ENCODE assay signal across 27 cellular contexts in the genomic region with DNA sequence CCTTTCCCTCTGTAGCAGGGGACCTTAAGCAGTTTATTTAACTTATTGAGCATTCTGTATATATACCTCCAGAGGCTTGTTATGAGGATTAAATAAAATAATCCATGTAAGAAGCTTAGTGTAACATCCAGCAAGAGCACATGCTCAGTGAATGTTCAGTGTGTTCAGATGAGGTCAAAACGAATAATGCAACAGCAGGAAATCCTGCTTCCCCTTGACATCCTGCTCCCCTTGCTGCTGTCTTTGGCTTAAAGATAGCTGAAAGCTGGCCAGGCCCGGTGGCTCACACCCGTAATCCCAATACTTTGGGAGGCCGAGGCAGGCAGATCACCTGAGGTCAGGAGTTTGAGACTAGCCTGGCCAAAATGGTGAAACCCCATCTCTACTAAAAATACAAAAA.
"Had no signal": no experiment of that assay in that cellular context is flagged by ENCODE, and none has a peak within 500 bp of the region (broad histone marks: within the 10 kb centered on the region; RNA-seq: fewer than 3 reads in every experiment).

No MANE protein-coding gene starts in this region.

- H3K4me3 ChIP-seq: ascending aorta, body of pancreas, Peyer's patch, SJSA1 had no signal

- FAIRE-seq: bronchial epithelial cell had no signal

- DNase-seq: activated B cell treated with CpG ODN at 0.5 μM for 24 hours; activated CD4-positive, alpha-beta T cell treated with anti-CD3 and anti-CD28 coated beads for 1 hour; activated CD4-positive, alpha-beta T cell treated with anti-CD3 and anti-CD28 coated beads, Interleukin-2, amount 10 ng/mL, durations not matched to agents 24 days and 14 days; activated CD4-positive, alpha-beta T cell treated with anti-CD3 and anti-CD28 coated beads, Interleukin-2, amount 50 U/mL, for 48 hours; activated CD8-positive, alpha-beta memory T cell treated with anti-CD3 and anti-CD28 coated beads, Interleukin-2, amount 10 ng/mL, durations not matched to agents 7 days and 5 days; activated effector memory CD4-positive, alpha-beta T cell treated with Interleukin-2 at 50 U/mL for 16 hours; activated naive CD4-positive, alpha-beta T cell treated with Interleukin-2 at 50 U/mL for 16 hours; activated naive CD8-positive, alpha-beta T cell treated with anti-CD3 and anti-CD28 coated beads, Interleukin-2, amount 50 U/mL, for 24 hours; activated T-cell treated with anti-CD3 and anti-CD28 coated beads, Interleukin-2, amount 50 U/mL, for 24 hours; amniotic stem cell; body of pancreas; Kasumi-1; KBM-7; NCI-H1092; NCI-H1417; NCI-H2029 treated with DMSO at 0.1 percent for 48 hours; NCI-H510A treated with DMSO at 0.1 percent for 48 hours; NCI-H748 treated with DMSO at 0.1 percent for 48 hours; NK-92 treated with Interleukin-12 subunit alpha and Interleukin-12 subunit beta, amount 100 ng/mL, for 24 hours; OCI-M1; Peyer's patch; Right ventricle myocardium superior; T-helper 9 cell had no signal

- ATAC-seq: activated CD8-positive, alpha-beta memory T cell treated with anti-CD3 and anti-CD28 coated beads, Interleukin-2, amount 10 ng/mL, durations not matched to agents 7 days and 5 days; activated naive CD4-positive, alpha-beta T cell treated with anti-CD3 and anti-CD28 coated beads, Interleukin-2, amount 50 U/mL, for 72 hours; activated naive CD8-positive, alpha-beta T cell treated with anti-CD3 and anti-CD28 coated beads, Interleukin-2, amount 50 U/mL, for 24 hours; body of pancreas had no signal
